In genomic region chr1:156550346-156550745, GRCh38 we compare ENCODE assay signal across 18 cellular contexts. TPM values are rescaled to one million over a fixed set of nuclear protein-coding genes. Genes with fewer than 3 reads are reported as not detected.
A peak's percentile ranks its signal among the peaks of the same experiment; 100 is the strongest.
DNase-seq lines count a peak whose midpoint lies in the region; ATAC-seq lines count a peak whose summit lies in the region.
"Had no signal": no experiment of that assay in that cellular context is flagged by ENCODE, and none has a peak within 500 bp of the region (broad histone marks: within the 10 kb centered on the region; RNA-seq: fewer than 3 reads in every experiment).

No MANE protein-coding gene starts in this region.

- no peaks in the 10 kb centered on the region for H4K20me1 ChIP-seq in BLaER1 treated with 17β-estradiol and CSF1 and Interleukin-3, amounts not matched to agents 10 nM and 100 nM

- peaks cover 0 to 87% (median 70%) of the 10 kb centered on the region in 11 experiments; a peak in 18 of 22 replicates for H3K36me3 ChIP-seq in BLaER1 treated with 17β-estradiol and CSF1 and Interleukin-3, amounts not matched to agents 10 nM and 100 nM

- H3K9me3 ChIP-seq in BLaER1 treated with 17β-estradiol and CSF1 and Interleukin-3, amounts not matched to agents 10 nM and 100 nM (replicated peaks in 1 of 11) = peaks cover 0 to 8% (median 0%) of the 10 kb centered on the region in 11 experiments; a peak in 2 of 22 replicates

- DNase-seq in cerebellar cortex (ENCODE audit: low spot score) (peak; percentile 55), left cardiac atrium (no peak), posterior vena cava (ENCODE audit: low spot score) (peak; percentile 47), NCI-H1105 treated with DMSO at 0.1 percent for 48 hours (lab: John Stamatoyannopoulos, UW) (no peak)
- DNase-seq in stimulated activated CD4-positive, alpha-beta T cell treated with anti-CD3 and anti-CD28 coated beads, Interleukin-4, amount 100 ng/mL, for 1 hour = no peak
- DNase-seq: DMS53, GF-D8, NCI-H1694, NCI-H2081, NCI-H2171, NCI-H345, NCI-H524 treated with DMSO at 0.1 percent for 48 hours, NCI-H82, SHP77 had no signal

- peak overlapping the region in 10 of 11 experiments; percentile 8 to 95 (median 94); a peak in 17 of 22 replicates for H3K27ac ChIP-seq in BLaER1 treated with 17β-estradiol and CSF1 and Interleukin-3, amounts not matched to agents 10 nM and 100 nM

- intact Hi-C loops in left cardiac atrium (cut with DNase I) (no loop called here), posterior vena cava (cut with DNase I) (no loop called here)

- no peak overlapping the region for H3K4me3 ChIP-seq in BLaER1 treated with 17β-estradiol and CSF1 and Interleukin-3, amounts not matched to agents 10 nM and 100 nM

- H3K4me1 ChIP-seq in BLaER1 treated with 17β-estradiol and CSF1 and Interleukin-3, amounts not matched to agents 10 nM and 100 nM = peaks cover 57 to 76% (median 62%) of the 10 kb centered on the region in 10 experiments

- H3K4me2 ChIP-seq in BLaER1 treated with 17β-estradiol and CSF1 and Interleukin-3, amounts not matched to agents 10 nM and 100 nM = peak overlapping the region; percentile 65 to 93 (median 79); a peak in 18 of 22 replicates

- peak overlapping the region in 10 of 11 experiments; percentile 23 to 80 (median 76); a peak in 16 of 22 replicates for H3K9ac ChIP-seq in BLaER1 treated with 17β-estradiol and CSF1 and Interleukin-3, amounts not matched to agents 10 nM and 100 nM

- peak; percentile 57 to 67 for ATAC-seq in left cardiac atrium
- ATAC-seq in GM18502 (IDR thresholded peaks at IDR 0.05; ENCODE audit: poor library complexity, unreplicated experiment) = no peak

- no peaks in the 10 kb centered on the region for H3K27me3 ChIP-seq in BLaER1 treated with 17β-estradiol and CSF1 and Interleukin-3, amounts not matched to agents 10 nM and 100 nM

RNA-seq across cellular contexts. Expression of gene IQGAP3, which starts 22.0 kb away (rescaled TPM):
- total RNA-seq in left cardiac atrium = under 1 TPM; 0.26 to 0.94 TPM
- under 1 TPM; 0.43 to 0.79 TPM for total RNA-seq in posterior vena cava

RNA-seq across cellular contexts. Expression of gene TTC24, which starts 29.2 kb away (rescaled TPM):
- total RNA-seq in left cardiac atrium (not detected), posterior vena cava (not detected)
- total RNA-seq: A172, H1 had no signal

RNA-seq across cellular contexts. Expression of gene NAXE, which starts 41.2 kb away (rescaled TPM):
- total RNA-seq in left cardiac atrium = 10 to 100 TPM; 91.6 to 95.0 TPM
- total RNA-seq in posterior vena cava = 10 to 100 TPM; 62.5 to 82.1 TPM

RNA-seq across cellular contexts. Expression of gene MEF2D, which starts 49.8 kb away (rescaled TPM):
- total RNA-seq in left cardiac atrium (10 to 100 TPM; 69.0 to 81.7 TPM), posterior vena cava (100 to 1,000 TPM in 1 of 2 donors, 10 to 100 TPM in 1; 77.5 to 102 TPM)

RNA-seq across cellular contexts. Expression of gene GPATCH4, which starts 50.9 kb away (rescaled TPM):
- 10 to 100 TPM; 14.6 to 27.0 TPM for total RNA-seq in left cardiac atrium
- total RNA-seq in posterior vena cava = 10 to 100 TPM; 28.3 to 37.7 TPM

Comparison
In these comparisons a context has a peak if more than half of its experiments do, and no peak if none do; other contexts are left out.
1. DNase-seq: peak in cerebellar cortex (single experiment) and posterior vena cava (single experiment); none in left cardiac atrium (single experiment), stimulated activated CD4-positive, alpha-beta T cell treated with anti-CD3 and anti-CD28 coated beads, Interleukin-4, amount 100 ng/mL, for 1 hour (single experiment) and NCI-H1105 treated with DMSO at 0.1 percent for 48 hours (single experiment).